ENCODE assay signal across 10 cellular contexts in the genomic region with DNA sequence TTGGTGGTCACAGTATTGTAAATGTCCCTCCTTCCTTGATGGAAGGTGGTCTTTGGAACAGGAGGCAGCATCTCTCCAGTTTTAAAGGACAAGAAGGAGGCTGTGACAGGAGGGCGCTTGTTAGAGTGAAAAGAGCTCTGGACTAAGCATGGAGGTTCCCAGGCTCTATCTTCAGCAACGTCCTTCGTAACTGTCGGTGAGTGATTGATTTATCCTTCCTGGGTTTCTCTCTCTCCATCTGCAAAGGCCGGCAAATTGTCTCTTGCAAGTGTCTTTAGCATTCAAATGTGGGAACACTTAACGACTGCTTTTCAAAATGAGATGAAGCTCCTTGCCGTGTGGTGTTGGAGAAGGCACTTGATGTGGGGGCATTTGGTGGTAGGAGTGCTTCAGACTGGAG.
"Had no signal": no experiment of that assay in that cellular context is flagged by ENCODE, and none has a peak within 500 bp of the region (broad histone marks: within the 10 kb centered on the region; RNA-seq: fewer than 3 reads in every experiment).

No MANE protein-coding gene starts in this region.

- H3K9me3 ChIP-seq: HAP-1 had no signal

- ATAC-seq: HCT116 had no signal

- H2AFZ ChIP-seq: GM23248 had no signal

- H3K4me1 ChIP-seq: HAP-1 had no signal

- H3K36me3 ChIP-seq: HAP-1 had no signal

- H3K4me3 ChIP-seq: GM23248, HAP-1 had no signal

- H3K4me3 Mint-ChIP-seq: H9, HFFc6 had no signal

- H3K9ac ChIP-seq: GM23248 had no signal

- DNase-seq: GM23248, GOT3, H7, H9, HCEC 1CT, HFFc6 had no signal

- H3K27ac Mint-ChIP-seq: H9, HFFc6 had no signal

- H3K9me3 Mint-ChIP-seq: H9, HFFc6 had no signal

- H3K27ac ChIP-seq: GM23248 had no signal

- FAIRE-seq: H1, H54 had no signal
